Comparison of ENCODE assay signal across 24 cellular contexts in the genomic region with DNA sequence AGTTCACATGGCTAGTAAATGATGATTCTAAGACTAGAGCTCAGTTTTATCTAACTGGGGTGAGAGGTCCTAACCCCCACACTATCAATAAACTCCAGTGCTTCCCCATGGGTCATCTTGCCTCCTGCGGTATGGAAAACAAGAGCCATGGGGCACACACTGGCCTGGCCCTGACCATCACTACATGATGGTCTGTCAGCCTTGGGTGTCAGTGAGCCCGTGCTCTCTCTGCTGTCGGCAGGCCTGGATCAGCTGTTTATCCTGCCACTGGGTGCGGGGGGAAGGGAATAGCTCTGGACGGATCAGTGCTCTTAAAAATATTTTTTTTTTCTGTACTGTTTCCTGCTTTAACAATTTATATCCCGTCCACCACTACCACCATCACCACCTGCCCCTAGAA.
"Had no signal": no experiment of that assay in that cellular context is flagged by ENCODE, and none has a peak within 500 bp of the region (broad histone marks: within the 10 kb centered on the region; RNA-seq: fewer than 3 reads in every experiment).

No MANE protein-coding gene starts in this region.

- H3K36me3 ChIP-seq: MG63, SJCRH30 had no signal

- DNase-seq: IMR-90, Karpas-422, KG1, MG63, NCI-H1092, NCI-H1105 treated with DMSO at 0.1 percent for 48 hours, NCI-H1417 treated with DMSO at 0.1 percent for 48 hours, NCI-H146, NCI-H1694 treated with DMSO at 0.1 percent for 48 hours, NCI-H1930, NCI-H2081, NCI-H2171, NCI-H226, NCI-H446, NCI-H510A, NCI-H524 treated with DMSO at 0.1 percent for 48 hours, NCI-H69, NCI-H774, SHP77 treated with DMSO at 0.1 percent for 48 hours, SJCRH30 had no signal

- H3K27me3 ChIP-seq: MG63, SJCRH30 had no signal

- H3K4me1 ChIP-seq: SJCRH30 had no signal

- H3K9me3 ChIP-seq: MG63, SJCRH30 had no signal

- ATAC-seq: HepG2, Panc1, SK-N-SH treated with all-trans-retinoic acid at 6 μM for 48 hours had no signal

- FAIRE-seq: HepG2 had no signal

- H3K27ac ChIP-seq: RWPE1, SJCRH30 had no signal

- H3K4me3 ChIP-seq: MG63, SJCRH30 had no signal
